ENCODE assay signal across 1 cellular context in the genomic region with DNA sequence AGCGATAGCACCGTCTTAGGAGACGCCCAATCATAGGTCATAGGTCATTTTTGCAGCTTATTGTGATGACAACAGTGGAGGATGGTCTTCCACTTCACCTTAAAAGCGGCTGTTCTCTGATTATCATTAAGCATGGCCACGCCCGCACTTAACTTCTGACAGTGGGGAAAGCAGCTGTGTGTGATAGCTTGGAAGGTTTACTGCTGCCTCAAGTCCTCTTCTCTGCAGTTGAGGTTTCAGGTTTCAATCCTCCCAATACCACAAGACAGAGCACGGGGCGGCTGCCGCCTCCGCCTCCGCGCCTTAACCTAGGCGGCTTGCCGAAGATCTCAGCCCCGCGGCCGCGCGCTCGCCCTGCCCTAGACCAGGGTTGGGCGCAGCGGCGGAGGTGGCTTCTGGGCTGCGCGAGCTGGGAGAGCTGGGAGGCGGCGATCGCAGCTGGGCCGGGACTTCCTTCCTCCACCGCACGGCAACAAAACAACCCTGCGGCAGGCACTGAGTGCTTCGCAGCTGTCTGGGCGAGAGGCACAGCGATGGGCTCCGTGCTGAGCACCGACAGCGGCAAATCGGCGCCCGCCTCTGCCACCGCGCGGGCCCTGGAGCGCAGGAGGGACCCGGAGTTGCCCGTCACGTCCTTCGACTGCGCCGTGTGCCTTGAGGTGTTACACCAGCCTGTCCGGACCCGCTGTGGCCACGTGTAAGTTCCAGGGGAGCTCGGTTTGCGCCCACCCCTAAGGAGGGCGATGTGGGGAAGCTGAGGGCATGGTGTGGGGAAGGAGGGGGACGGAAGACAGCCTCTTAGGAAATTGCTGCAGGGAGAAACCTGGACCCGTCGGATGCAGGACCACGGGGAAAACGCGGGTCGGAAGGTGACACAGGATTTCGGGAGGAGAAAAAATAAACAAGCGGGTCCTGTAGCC.
A peak's percentile ranks its signal among the peaks of the same experiment; 100 is the strongest.
TF ChIP-seq lines count a peak whose summit lies in the region.

TSS of gene RNF125 (plus strand) at position 495 of the 920 bp plus-strand sequence. CDS start at position 534, 39 bp downstream.

TF ChIP-seq in HepG2, 621 proteins besides CTCF, POLR2A, EP300 and RAD21 (continued from another document and continues in another):
- TF ChIP-seq, protein P1, sequence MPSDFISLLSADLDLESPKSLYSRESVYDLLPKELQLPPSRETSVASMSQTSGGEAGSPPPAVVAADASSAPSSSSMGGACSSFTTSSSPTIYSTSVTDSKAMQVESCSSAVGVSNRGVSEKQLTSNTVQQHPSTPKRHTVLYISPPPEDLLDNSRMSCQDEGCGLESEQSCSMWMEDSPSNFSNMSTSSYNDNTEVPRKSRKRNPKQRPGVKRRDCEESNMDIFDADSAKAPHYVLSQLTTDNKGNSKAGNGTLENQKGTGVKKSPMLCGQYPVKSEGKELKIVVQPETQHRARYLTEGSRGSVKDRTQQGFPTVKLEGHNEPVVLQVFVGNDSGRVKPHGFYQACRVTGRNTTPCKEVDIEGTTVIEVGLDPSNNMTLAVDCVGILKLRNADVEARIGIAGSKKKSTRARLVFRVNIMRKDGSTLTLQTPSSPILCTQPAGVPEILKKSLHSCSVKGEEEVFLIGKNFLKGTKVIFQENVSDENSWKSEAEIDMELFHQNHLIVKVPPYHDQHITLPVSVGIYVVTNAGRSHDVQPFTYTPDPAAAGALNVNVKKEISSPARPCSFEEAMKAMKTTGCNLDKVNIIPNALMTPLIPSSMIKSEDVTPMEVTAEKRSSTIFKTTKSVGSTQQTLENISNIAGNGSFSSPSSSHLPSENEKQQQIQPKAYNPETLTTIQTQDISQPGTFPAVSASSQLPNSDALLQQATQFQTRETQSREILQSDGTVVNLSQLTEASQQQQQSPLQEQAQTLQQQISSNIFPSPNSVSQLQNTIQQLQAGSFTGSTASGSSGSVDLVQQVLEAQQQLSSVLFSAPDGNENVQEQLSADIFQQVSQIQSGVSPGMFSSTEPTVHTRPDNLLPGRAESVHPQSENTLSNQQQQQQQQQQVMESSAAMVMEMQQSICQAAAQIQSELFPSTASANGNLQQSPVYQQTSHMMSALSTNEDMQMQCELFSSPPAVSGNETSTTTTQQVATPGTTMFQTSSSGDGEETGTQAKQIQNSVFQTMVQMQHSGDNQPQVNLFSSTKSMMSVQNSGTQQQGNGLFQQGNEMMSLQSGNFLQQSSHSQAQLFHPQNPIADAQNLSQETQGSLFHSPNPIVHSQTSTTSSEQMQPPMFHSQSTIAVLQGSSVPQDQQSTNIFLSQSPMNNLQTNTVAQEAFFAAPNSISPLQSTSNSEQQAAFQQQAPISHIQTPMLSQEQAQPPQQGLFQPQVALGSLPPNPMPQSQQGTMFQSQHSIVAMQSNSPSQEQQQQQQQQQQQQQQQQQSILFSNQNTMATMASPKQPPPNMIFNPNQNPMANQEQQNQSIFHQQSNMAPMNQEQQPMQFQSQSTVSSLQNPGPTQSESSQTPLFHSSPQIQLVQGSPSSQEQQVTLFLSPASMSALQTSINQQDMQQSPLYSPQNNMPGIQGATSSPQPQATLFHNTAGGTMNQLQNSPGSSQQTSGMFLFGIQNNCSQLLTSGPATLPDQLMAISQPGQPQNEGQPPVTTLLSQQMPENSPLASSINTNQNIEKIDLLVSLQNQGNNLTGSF (CRISPR knock-in tag; IDR thresholded peaks at IDR 0.05) = no peak
- TF ChIP-seq, protein P2, sequence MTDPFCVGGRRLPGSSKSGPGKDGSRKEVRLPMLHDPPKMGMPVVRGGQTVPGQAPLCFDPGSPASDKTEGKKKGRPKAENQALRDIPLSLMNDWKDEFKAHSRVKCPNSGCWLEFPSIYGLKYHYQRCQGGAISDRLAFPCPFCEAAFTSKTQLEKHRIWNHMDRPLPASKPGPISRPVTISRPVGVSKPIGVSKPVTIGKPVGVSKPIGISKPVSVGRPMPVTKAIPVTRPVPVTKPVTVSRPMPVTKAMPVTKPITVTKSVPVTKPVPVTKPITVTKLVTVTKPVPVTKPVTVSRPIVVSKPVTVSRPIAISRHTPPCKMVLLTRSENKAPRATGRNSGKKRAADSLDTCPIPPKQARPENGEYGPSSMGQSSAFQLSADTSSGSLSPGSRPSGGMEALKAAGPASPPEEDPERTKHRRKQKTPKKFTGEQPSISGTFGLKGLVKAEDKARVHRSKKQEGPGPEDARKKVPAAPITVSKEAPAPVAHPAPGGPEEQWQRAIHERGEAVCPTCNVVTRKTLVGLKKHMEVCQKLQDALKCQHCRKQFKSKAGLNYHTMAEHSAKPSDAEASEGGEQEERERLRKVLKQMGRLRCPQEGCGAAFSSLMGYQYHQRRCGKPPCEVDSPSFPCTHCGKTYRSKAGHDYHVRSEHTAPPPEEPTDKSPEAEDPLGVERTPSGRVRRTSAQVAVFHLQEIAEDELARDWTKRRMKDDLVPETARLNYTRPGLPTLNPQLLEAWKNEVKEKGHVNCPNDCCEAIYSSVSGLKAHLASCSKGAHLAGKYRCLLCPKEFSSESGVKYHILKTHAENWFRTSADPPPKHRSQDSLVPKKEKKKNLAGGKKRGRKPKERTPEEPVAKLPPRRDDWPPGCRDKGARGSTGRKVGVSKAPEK (CRISPR knock-in tag; IDR thresholded peaks at IDR 0.05; ENCODE audit: borderline replicate concordance) = no peak; the same call in 1 of the 2 replicates
- TF ChIP-seq ZNF382 (CRISPR knock-in tag; IDR thresholded peaks at IDR 0.05; ENCODE audit: borderline replicate concordance) (no peak), REL (CRISPR knock-in tag; conservative IDR thresholded peaks at IDR 0.05) (no peak), ZBTB1 (CRISPR knock-in tag; IDR thresholded peaks at IDR 0.05; ENCODE audit: borderline replicate concordance) (no peak), ZNF678 (CRISPR knock-in tag; IDR thresholded peaks at IDR 0.05) (peak; percentile 68; the same call in 1 of the 2 replicates), POLR2AphosphoS2 (IDR thresholded peaks at IDR 0.05; ENCODE audit: low read depth, low read length) (no peak), ZNF780A (CRISPR knock-in tag; IDR thresholded peaks at IDR 0.05) (peak; percentile 62; the same call in 1 of the 2 replicates), SMC3 (IDR thresholded peaks at IDR 0.05; ENCODE audit: low read length) (no peak), PRDM15 (CRISPR knock-in tag; IDR thresholded peaks at IDR 0.05) (peak; percentile 16; the same call in 1 of the 2 replicates), ZNF737 (CRISPR knock-in tag; IDR thresholded peaks at IDR 0.05; ENCODE audit: borderline replicate concordance) (no peak; the same call in 1 of the 2 replicates), ZNF598 (CRISPR knock-in tag; IDR thresholded peaks at IDR 0.05; ENCODE audit: borderline replicate concordance) (peak; percentile 57; the same call in 1 of the 2 replicates), ZGPAT (CRISPR knock-in tag; IDR thresholded peaks at IDR 0.05) (no peak), ZNF619 (CRISPR knock-in tag; IDR thresholded peaks at IDR 0.05) (peak; percentile 18; the same call in 1 of the 2 replicates), ZNF451 (CRISPR knock-in tag; IDR thresholded peaks at IDR 0.05) (no peak), CBX1 (IDR thresholded peaks at IDR 0.05; ENCODE audit: low read depth) (no peak), SRSF4 (IDR thresholded peaks at IDR 0.05; ENCODE audit: low read depth, low read length, poor library complexity, severe bottlenecking) (no peak), ZNF335 (CRISPR knock-in tag; IDR thresholded peaks at IDR 0.05) (no peak), LRRFIP1 (CRISPR knock-in tag; conservative IDR thresholded peaks at IDR 0.05) (no peak), ARNT (IDR thresholded peaks at IDR 0.05) (no peak), ZNF10 (CRISPR knock-in tag; IDR thresholded peaks at IDR 0.05; ENCODE audit: borderline replicate concordance, low read depth) (no peak), ZNF33B (CRISPR knock-in tag; IDR thresholded peaks at IDR 0.05) (peak; percentile 76; the same call in 1 of the 2 replicates), ZBTB43 (CRISPR knock-in tag; conservative IDR thresholded peaks at IDR 0.05) (no peak), ZNF569 (CRISPR knock-in tag; IDR thresholded peaks at IDR 0.05; ENCODE audit: borderline replicate concordance) (no peak), ZMYM3 (CRISPR knock-in tag; IDR thresholded peaks at IDR 0.05) (no peak; the same call in 1 of the 2 replicates)
- TF ChIP-seq, protein P3, sequence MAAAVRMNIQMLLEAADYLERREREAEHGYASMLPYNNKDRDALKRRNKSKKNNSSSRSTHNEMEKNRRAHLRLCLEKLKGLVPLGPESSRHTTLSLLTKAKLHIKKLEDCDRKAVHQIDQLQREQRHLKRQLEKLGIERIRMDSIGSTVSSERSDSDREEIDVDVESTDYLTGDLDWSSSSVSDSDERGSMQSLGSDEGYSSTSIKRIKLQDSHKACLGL (CRISPR knock-in tag; IDR thresholded peaks at IDR 0.05) = peak; percentile 50
- TF ChIP-seq, protein P4, sequence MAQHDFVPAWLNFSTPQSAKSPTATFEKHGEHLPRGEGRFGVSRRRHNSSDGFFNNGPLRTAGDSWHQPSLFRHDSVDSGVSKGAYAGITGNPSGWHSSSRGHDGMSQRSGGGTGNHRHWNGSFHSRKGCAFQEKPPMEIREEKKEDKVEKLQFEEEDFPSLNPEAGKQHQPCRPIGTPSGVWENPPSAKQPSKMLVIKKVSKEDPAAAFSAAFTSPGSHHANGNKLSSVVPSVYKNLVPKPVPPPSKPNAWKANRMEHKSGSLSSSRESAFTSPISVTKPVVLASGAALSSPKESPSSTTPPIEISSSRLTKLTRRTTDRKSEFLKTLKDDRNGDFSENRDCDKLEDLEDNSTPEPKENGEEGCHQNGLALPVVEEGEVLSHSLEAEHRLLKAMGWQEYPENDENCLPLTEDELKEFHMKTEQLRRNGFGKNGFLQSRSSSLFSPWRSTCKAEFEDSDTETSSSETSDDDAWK (CRISPR knock-in tag; IDR thresholded peaks at IDR 0.05) = no peak
